ENCODE assay signal across 15 cellular contexts in the genomic region with DNA sequence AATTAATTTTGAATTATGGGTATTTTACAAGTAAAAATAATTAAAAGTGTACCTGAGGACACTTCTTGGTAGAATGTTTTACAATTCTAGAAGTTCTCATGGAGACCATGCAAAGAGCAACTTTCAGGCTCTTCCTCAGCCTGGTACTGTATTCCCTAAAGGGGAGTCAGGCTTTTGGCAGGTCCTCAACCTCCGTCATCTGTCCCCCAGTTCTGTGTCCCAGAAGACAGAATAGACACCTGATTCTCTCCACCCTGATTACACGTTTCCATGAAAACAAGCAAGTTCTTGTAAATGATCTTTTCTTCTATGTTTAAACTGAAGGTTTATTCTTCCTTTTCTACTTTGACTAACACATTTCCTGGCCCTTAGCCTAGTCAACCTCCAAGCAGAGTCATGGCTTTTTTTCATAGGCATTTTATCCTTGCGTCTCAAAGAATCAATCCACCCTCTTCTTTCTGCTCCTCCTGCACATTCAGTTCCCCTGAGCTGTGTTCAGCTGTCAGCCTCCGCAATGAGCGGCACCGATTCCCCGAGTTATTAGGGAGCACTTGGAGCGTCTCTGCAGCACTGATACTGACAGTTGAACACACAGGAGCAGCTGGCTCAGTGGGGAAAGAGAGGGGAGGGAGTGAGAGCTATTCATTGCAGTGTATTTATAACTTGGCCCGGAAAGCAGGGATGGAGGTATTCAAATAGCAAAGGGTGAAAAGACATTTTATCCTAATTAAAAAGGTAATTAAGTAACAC.
DNase-seq lines count a peak whose midpoint lies in the region; ATAC-seq lines count a peak whose summit lies in the region.
"Had no signal": no experiment of that assay in that cellular context is flagged by ENCODE, and none has a peak within 500 bp of the region (broad histone marks: within the 10 kb centered on the region; RNA-seq: fewer than 3 reads in every experiment).

No MANE protein-coding gene starts in this region.

- DNase-seq in NCI-H187 (lab: John Stamatoyannopoulos, UW), result peak; percentile 3 to 9
- DNase-seq in NCI-H187 treated with DMSO at 0.1 percent for 48 hours (lab: John Stamatoyannopoulos, UW), result no peak
- DNase-seq in NCI-H345 (lab: John Stamatoyannopoulos, UW), result peak; percentile 72
- DNase-seq in globus pallidus (ENCODE audit: low spot score), result peak; percentile 27
- peak; percentile 27 for DNase-seq in skeletal muscle cell (ENCODE audit: low read depth)
- no peak for DNase-seq in NCI-H526 (lab: John Stamatoyannopoulos, UW)
- no peak for DNase-seq in SIG-M5 (lab: John Stamatoyannopoulos, UW)
- DNase-seq: effector CD8-positive, alpha-beta T cell; foreskin melanocyte; HFFc6; naive B cell had no signal

- ATAC-seq in HG03039 (IDR thresholded peaks at IDR 0.05; ENCODE audit: unreplicated experiment), result no peak
- ATAC-seq: Panc1 had no signal

- no peak overlapping the region for H3K4me3 ChIP-seq in skeletal muscle cell (ENCODE audit: low read depth, low read length)
- H3K4me3 ChIP-seq: smooth muscle cell, suprapubic skin had no signal

Comparison
In these comparisons a context has a peak if more than half of its experiments do, and no peak if none do; other contexts are left out.
1. DNase-seq: peak in NCI-H187 (2 of 2), NCI-H345 (single experiment), globus pallidus (single experiment) and skeletal muscle cell (single experiment); none in NCI-H187 treated with DMSO at 0.1 percent for 48 hours (single experiment), NCI-H526 (0 of 2) and SIG-M5 (single experiment).